ENCODE assay signal across 20 cellular contexts in the genomic region with DNA sequence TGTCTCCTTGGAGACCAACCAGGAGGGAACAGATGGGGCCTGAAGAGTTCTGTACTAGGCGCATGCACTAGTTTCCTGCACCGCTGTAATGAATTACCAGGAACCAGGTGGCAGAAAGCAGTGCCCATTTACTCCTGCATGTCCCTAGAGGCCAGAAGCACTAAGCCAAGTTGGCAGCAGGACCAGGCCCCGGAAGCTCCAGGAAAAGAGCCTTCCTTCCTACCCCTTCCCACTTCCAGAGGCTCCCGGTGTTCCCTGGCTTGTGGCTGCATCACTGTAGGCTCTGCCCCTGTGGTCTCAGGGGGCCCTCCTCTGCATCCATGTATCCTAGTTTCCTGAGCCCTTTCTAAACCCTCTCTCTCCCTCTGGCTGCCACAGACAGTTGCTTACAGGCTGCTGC.
"Had no signal": no experiment of that assay in that cellular context is flagged by ENCODE, and none has a peak within 500 bp of the region (broad histone marks: within the 10 kb centered on the region; RNA-seq: fewer than 3 reads in every experiment).

No MANE protein-coding gene starts in this region.

- H3K4me3 ChIP-seq: body of pancreas, lower lobe of right lung had no signal

- H3K4me3 Mint-ChIP-seq: activated B cell treated with CpG ODN at 0.5 μM for 24 hours; activated naive CD8-positive, alpha-beta T cell treated with anti-CD3 and anti-CD28 coated beads, Interleukin-2, amount 50 U/mL, for 24 hours; dendritic cell treated with granulocyte-macrophage colony-stimulating factor and Interleukin-4, amounts not matched to agents 40 ng/mL and 50 ng/mL, for 4 days; naive B cell had no signal

- H3K36me3 ChIP-seq: lower lobe of right lung had no signal

- ATAC-seq: activated naive CD8-positive, alpha-beta T cell treated with anti-CD3 and anti-CD28 coated beads, Interleukin-2, amount 50 U/mL, for 24 hours; body of pancreas; foreskin keratinocyte; left lobe of liver; lower lobe of right lung had no signal

- H3K9me3 ChIP-seq: lower lobe of right lung had no signal

- H3K27ac Mint-ChIP-seq: activated B cell treated with CpG ODN at 0.5 μM for 24 hours; activated naive CD8-positive, alpha-beta T cell treated with anti-CD3 and anti-CD28 coated beads, Interleukin-2, amount 50 U/mL, for 24 hours; dendritic cell treated with granulocyte-macrophage colony-stimulating factor and Interleukin-4, amounts not matched to agents 40 ng/mL and 50 ng/mL, for 4 days had no signal

- DNase-seq: activated B cell treated with CpG ODN at 0.5 μM for 24 hours; activated CD4-positive, alpha-beta T cell treated with anti-CD3 and anti-CD28 coated beads for 4 hours; activated CD4-positive, alpha-beta T cell treated with anti-CD3 and anti-CD28 coated beads, Interleukin-2, amount 50 U/mL, for 48 hours; activated naive CD4-positive, alpha-beta T cell treated with anti-CD3 and anti-CD28 coated beads, Interleukin-2, amount 50 U/mL, for 16 hours; activated naive CD8-positive, alpha-beta T cell treated with anti-CD3 and anti-CD28 coated beads, Interleukin-2, amount 50 U/mL, for 24 hours; activated T-cell treated with anti-CD3 and anti-CD28 coated beads, Interleukin-2, amount 50 U/mL, for 48 hours; anterior cingulate cortex; body of pancreas; caudate nucleus; effector CD4-positive, alpha-beta T cell; foreskin keratinocyte; lower lobe of right lung; mesendoderm; naive B cell; occipital lobe; stimulated activated CD4-positive, alpha-beta T cell treated with anti-CD3 and anti-CD28 coated beads, Interleukin-4, amount 100 ng/mL, for 1 hour; stimulated activated naive CD4-positive, alpha-beta T cell; T-helper 9 cell had no signal

- H3K4me1 ChIP-seq: body of pancreas, foreskin keratinocyte, lower lobe of right lung had no signal

- H3K27ac ChIP-seq: body of pancreas, foreskin keratinocyte, lower lobe of right lung had no signal

- H3K27me3 ChIP-seq: body of pancreas, foreskin keratinocyte had no signal

- H3K9me3 Mint-ChIP-seq: activated naive CD8-positive, alpha-beta T cell treated with anti-CD3 and anti-CD28 coated beads, Interleukin-2, amount 50 U/mL, for 24 hours; dendritic cell treated with granulocyte-macrophage colony-stimulating factor and Interleukin-4, amounts not matched to agents 40 ng/mL and 50 ng/mL, for 4 days had no signal

- H3K27me3 Mint-ChIP-seq: activated B cell treated with CpG ODN at 0.5 μM for 24 hours; dendritic cell treated with granulocyte-macrophage colony-stimulating factor and Interleukin-4, amounts not matched to agents 40 ng/mL and 50 ng/mL, for 4 days had no signal

- H3K4me1 Mint-ChIP-seq: activated B cell treated with CpG ODN at 0.5 μM for 24 hours; activated naive CD8-positive, alpha-beta T cell treated with anti-CD3 and anti-CD28 coated beads, Interleukin-2, amount 50 U/mL, for 24 hours; naive B cell had no signal
